ENCODE assay signal across 13 cellular contexts in the genomic region with DNA sequence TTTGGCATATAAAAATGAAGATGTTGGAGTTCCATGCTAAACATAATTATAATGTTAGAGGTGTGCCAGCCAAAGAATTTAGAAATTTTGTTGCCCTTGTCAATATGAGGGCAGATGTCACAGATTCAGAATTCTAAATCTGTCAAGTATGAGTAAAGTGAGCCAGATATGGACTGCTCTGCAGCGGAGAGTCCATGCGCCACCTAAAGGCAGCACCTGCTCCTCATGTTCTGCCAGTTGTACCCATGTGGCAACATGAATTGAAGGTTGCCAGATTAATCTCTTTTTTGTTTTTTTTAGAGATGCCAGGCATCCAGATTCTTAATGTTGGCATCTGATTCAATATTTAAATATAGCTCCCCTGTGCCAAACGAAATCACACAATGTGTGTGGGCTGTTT.
DNase-seq lines count a peak whose midpoint lies in the region; ATAC-seq and TF ChIP-seq lines count a peak whose summit lies in the region.
"Had no signal": no experiment of that assay in that cellular context is flagged by ENCODE, and none has a peak within 500 bp of the region (broad histone marks: within the 10 kb centered on the region; RNA-seq: fewer than 3 reads in every experiment).

No MANE protein-coding gene starts in this region.

- no peak overlapping the region for H3K27ac Mint-ChIP-seq in HFFc6
- H3K27ac Mint-ChIP-seq: CD4-positive, alpha-beta T cell had no signal

- TF ChIP-seq CTCF in HL-60 (IDR thresholded peaks at IDR 0.05; ENCODE audit: insufficient read depth, low read length) (peak; percentile 28), OCI-LY1 (IDR thresholded peaks at IDR 0.05; ENCODE audit: low read length) (peak; percentile 60), HFFc6 (IDR thresholded peaks at IDR 0.05) (no peak)

- H3K27me3 Mint-ChIP-seq in HFFc6 (ENCODE audit: insufficient read depth): no peaks in the 10 kb centered on the region
- H3K27me3 Mint-ChIP-seq: CD4-positive, alpha-beta T cell had no signal

- H3K9me2 ChIP-seq in OCI-LY1 (ENCODE audit: low read depth, low read length): no peaks in the 10 kb centered on the region

- H3K4me3 ChIP-seq in HL-60 (replicated peaks; ENCODE audit: insufficient read depth, low read length) (no peak overlapping the region), OCI-LY1 (ENCODE audit: low read depth, low read length, poor library complexity, severe bottlenecking) (no peak overlapping the region)
- H3K4me3 ChIP-seq: cardiac muscle cell, gastrocnemius medialis had no signal

- no peak overlapping the region for H3K9ac ChIP-seq in OCI-LY1 (ENCODE audit: low read length)

- no peaks in the 10 kb centered on the region for H3K36me3 ChIP-seq in OCI-LY1 (ENCODE audit: insufficient read depth, low read length)
- H3K36me3 ChIP-seq: cardiac muscle cell, gastrocnemius medialis had no signal

- peak; percentile 5 for DNase-seq in COLO668 (lab: John Stamatoyannopoulos, UW; ENCODE audit: unreplicated experiment)
- no peak for DNase-seq in HL-60 (ENCODE audit: low read depth in 1 of 2, low spot score in 1 of 2)
- peak; percentile 18 for DNase-seq in iPS-NIHi11 (ENCODE audit: low spot score)
- DNase-seq in SW 1271 (lab: John Stamatoyannopoulos, UW): no peak
- DNase-seq in HFFc6: no peak
- DNase-seq: CD4-positive, alpha-beta T cell; gastrocnemius medialis; NCI-H2171 treated with DMSO at 0.1 percent for 48 hours had no signal

- H3K4me2 ChIP-seq in OCI-LY1 (ENCODE audit: low read length): no peak overlapping the region

- H3K4me3 Mint-ChIP-seq in HFFc6: no peak overlapping the region
- H3K4me3 Mint-ChIP-seq: CD4-positive, alpha-beta T cell had no signal

- peaks cover 22% of the 10 kb centered on the region for H3K9me3 Mint-ChIP-seq in HFFc6

- ATAC-seq in GM18861 (IDR thresholded peaks at IDR 0.05; ENCODE audit: unreplicated experiment) (no peak), HG02981 (IDR thresholded peaks at IDR 0.05; ENCODE audit: unreplicated experiment) (no peak)
- ATAC-seq: activated CD4-positive, CD25-positive, alpha-beta regulatory T cell treated with anti-CD3 and anti-CD28 coated beads, Interleukin-2, amount 50 U/mL, for 24 hours; gastrocnemius medialis had no signal

- H3K4me1 ChIP-seq in OCI-LY1 (ENCODE audit: insufficient read depth, low read length, severe bottlenecking): no peaks in the 10 kb centered on the region
- H3K4me1 ChIP-seq: gastrocnemius medialis had no signal

- H3K4me1 Mint-ChIP-seq in HFFc6 (ENCODE audit: low read depth): no peaks in the 10 kb centered on the region

- H3K9me3 ChIP-seq in OCI-LY1 (ENCODE audit: low read length): no peaks in the 10 kb centered on the region
- H3K9me3 ChIP-seq: gastrocnemius medialis had no signal

- H3K27ac ChIP-seq in HL-60 (replicated peaks) (no peak overlapping the region), OCI-LY1 (ENCODE audit: low read depth, low read length, poor library complexity, severe bottlenecking) (no peak overlapping the region)
- H3K27ac ChIP-seq: cardiac muscle cell, gastrocnemius medialis had no signal

- no peaks in the 10 kb centered on the region for H3K36me3 Mint-ChIP-seq in HFFc6 (ENCODE audit: low read depth)

- H4K20me1 ChIP-seq in OCI-LY1 (ENCODE audit: insufficient read depth, low read length): no peaks in the 10 kb centered on the region

- H3F3A ChIP-seq in OCI-LY1 (ENCODE audit: insufficient read depth, low read length): no peaks in the 10 kb centered on the region

- no peaks in the 10 kb centered on the region for H3K27me3 ChIP-seq in HL-60 (ENCODE audit: insufficient read depth, poor library complexity, severe bottlenecking)
- H3K27me3 ChIP-seq in OCI-LY1 (ENCODE audit: insufficient read depth, low read length): no peaks in the 10 kb centered on the region
- H3K27me3 ChIP-seq: cardiac muscle cell, gastrocnemius medialis had no signal

- H3K79me2 ChIP-seq in OCI-LY1 (ENCODE audit: insufficient read depth, low read length): no peaks in the 10 kb centered on the region

- H2AFZ ChIP-seq in OCI-LY1 (ENCODE audit: low read length): no peak overlapping the region

Comparison
In these comparisons a context has a peak if more than half of its experiments do, and no peak if none do; other contexts are left out.
1. DNase-seq: peak in COLO668 (single experiment) and iPS-NIHi11 (single experiment); none in HL-60 (0 of 2), SW 1271 (0 of 2) and HFFc6 (single experiment).